In the genomic region with DNA sequence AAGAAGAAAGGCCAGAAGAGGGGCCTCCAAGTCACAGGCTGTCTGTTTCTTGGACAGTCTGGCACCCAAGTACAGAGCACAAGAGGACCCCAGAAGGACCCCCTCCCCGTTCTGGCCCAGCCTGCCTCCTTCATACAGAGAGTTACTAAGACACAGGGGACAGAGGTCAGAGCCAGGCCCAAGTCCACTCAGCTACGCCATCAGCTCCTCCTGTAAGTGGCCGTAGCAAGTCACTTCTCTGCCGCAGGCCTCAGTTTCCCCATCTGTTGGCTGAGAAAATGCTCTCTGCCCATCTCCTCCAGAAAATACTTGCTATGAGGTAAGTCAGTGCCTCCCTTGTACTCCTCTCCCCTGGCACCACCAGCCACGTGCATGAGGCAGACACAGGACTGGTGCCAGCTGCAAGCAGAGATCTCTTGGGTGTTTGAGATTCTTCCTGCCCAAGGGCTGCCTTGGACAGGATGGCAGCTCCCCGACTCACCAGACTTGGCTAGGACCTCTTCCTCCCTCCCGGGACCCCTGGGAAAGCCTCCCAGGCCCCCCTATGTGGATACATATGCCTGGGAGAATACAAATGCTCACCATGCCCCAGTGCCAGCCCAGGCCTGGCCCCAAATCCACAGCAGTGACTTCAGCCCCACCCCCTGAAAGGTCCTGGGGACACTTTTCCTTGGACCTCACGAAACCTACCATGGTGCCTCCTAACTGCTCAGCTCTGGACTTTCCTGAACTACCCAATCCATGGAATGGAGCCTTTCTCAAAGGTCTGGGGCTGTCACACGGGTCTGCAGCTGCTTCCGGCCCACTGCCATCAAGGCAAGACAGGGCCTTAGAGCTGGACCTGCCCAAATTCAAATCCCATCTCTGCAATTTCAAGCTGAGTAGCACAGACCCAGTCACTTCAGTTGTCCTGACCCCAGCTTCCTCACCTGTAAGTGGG, we compare ENCODE assay signal across 9 cellular contexts. TPM values are rescaled to one million over a fixed set of nuclear protein-coding genes. Genes with fewer than 3 reads are reported as not detected.
DNase-seq lines count a peak whose midpoint lies in the region; ATAC-seq and TF ChIP-seq lines count a peak whose summit lies in the region.
"Had no signal": no experiment of that assay in that cellular context is flagged by ENCODE, and none has a peak within 500 bp of the region (broad histone marks: within the 10 kb centered on the region; RNA-seq: fewer than 3 reads in every experiment).

No MANE protein-coding gene starts in this region.

- CTCF ChIA-PET in MCF 10A (lab: Yijun Ruan, JAX): interaction anchor here (0.5 to 5.2 kb wide), 6 partner anchors 21 to 153 kb away, joined by 3 to 27 read pairs (median 4); no protein-coding TSS in a partner anchor

- no peak for TF ChIP-seq POLR2A in breast epithelium (IDR thresholded peaks at IDR 0.05)
- TF ChIP-seq POLR2A in adrenal gland (IDR thresholded peaks at IDR 0.05): no peak
- no peak for TF ChIP-seq POLR2A in tibial nerve (IDR thresholded peaks at IDR 0.05)

- 63 to 85% (median 67%) methylated on average over 8 to 10 of the region's 10 CpGs for WGBS in adrenal gland, 4 donors
- 52 to 58% methylated on average over 9 to 10 of the region's 10 CpGs for WGBS in tibial nerve, 2 donors

- H3K9ac ChIP-seq in mucosa of rectum (ENCODE audit: low read depth in 1 of 2, low read length in 2 of 2): peak overlapping the region; percentile 35 to 93

- DNase-seq in breast epithelium (ENCODE audit: low spot score in 2 of 2) (no peak), MCF 10A (ENCODE audit: unreplicated experiment) (no peak), adrenal gland (peak in 3 of 7 donors; percentile 51 to 67 (median 59)), tibial nerve (ENCODE audit: low spot score in 2 of 2) (no peak)
- no peak for DNase-seq in activated CD4-positive, alpha-beta T cell treated with anti-CD3 and anti-CD28 coated beads, Interleukin-2, amount 50 U/mL, for 48 hours

- ATAC-seq in HG03139 (IDR thresholded peaks at IDR 0.05; ENCODE audit: unreplicated experiment) (no peak), GM18517 (IDR thresholded peaks at IDR 0.05; ENCODE audit: unreplicated experiment) (no peak)

- H3K4me3 ChIP-seq in breast epithelium (peak overlapping the region in 2 of 3 donors; percentile 7 to 93), adrenal gland (no peak overlapping the region), mucosa of rectum (ENCODE audit: low read length in 2 of 2) (peak overlapping the region in 1 of 2 donors; percentile 94), tibial nerve (peak overlapping the region in 2 of 4 donors; percentile 30 to 76)
- H3K4me3 ChIP-seq: cardiac muscle cell had no signal

- H3K27me3 ChIP-seq in breast epithelium (no peaks in the 10 kb centered on the region), adrenal gland (no peaks in the 10 kb centered on the region), mucosa of rectum (ENCODE audit: control insufficient read depth in 2 of 2, insufficient read depth in 2 of 2, low read length in 2 of 2) (no peaks in the 10 kb centered on the region), tibial nerve (no peaks in the 10 kb centered on the region)
- H3K27me3 ChIP-seq: cardiac muscle cell had no signal

- BruUV-seq in MCF 10A (replicated peaks; lab: Mats Ljungman, UMichigan): no TSS peak

- H3K36me3 Mint-ChIP-seq in MCF 10A (ENCODE audit: insufficient read depth, unreplicated experiment): no peaks in the 10 kb centered on the region

- POLR2A ChIA-PET in MCF 10A (lab: Yijun Ruan, JAX): interaction anchor here (0.7 to 6.1 kb wide), 3 partner anchors 10 to 60 kb away, joined by 3 to 86 read pairs (median 3); no protein-coding TSS in a partner anchor

- H3K27ac Mint-ChIP-seq in MCF 10A (ENCODE audit: low read depth, unreplicated experiment): no peak overlapping the region

- TF ChIP-seq CTCF in breast epithelium (IDR thresholded peaks at IDR 0.05): no peak
- no peak for TF ChIP-seq CTCF in MCF 10A (IDR thresholded peaks at IDR 0.05; ENCODE audit: unreplicated experiment)
- TF ChIP-seq CTCF in adrenal gland (IDR thresholded peaks at IDR 0.05): no peak
- no peak for TF ChIP-seq CTCF in tibial nerve (IDR thresholded peaks at IDR 0.05)

- H3K36me3 ChIP-seq in breast epithelium: no peaks in the 10 kb centered on the region
- no peaks in the 10 kb centered on the region for H3K36me3 ChIP-seq in adrenal gland (replicated peaks in 1 of 2)
- H3K36me3 ChIP-seq in mucosa of rectum (ENCODE audit: control insufficient read depth in 2 of 2, insufficient read depth in 2 of 2, low read length in 2 of 2): peaks cover 0 to 8% of the 10 kb centered on the region in 2 donors
- H3K36me3 ChIP-seq in tibial nerve: no peaks in the 10 kb centered on the region
- H3K36me3 ChIP-seq: cardiac muscle cell had no signal

- intact Hi-C loops in breast epithelium (cut with DNase I; ENCODE audit: low total_unique reads) (loop anchor here (10.0 kb wide), 1 partner anchor 109 kb away; no protein-coding TSS in a partner anchor), MCF 10A (cut with micrococcal nuclease) (no loop called here), adrenal gland (cut with DNase I) (loop anchor here in 1 of 2 donors (5.0 kb wide), 1 partner anchor 33 kb away; no protein-coding TSS in a partner anchor)

- no peaks in the 10 kb centered on the region for H3K9me3 Mint-ChIP-seq in MCF 10A (ENCODE audit: unreplicated experiment)

- no peak overlapping the region for H3K4me3 Mint-ChIP-seq in MCF 10A (ENCODE audit: unreplicated experiment)

- peaks cover 31 to 69% of the 10 kb centered on the region in 2 donors for H3K4me1 ChIP-seq in breast epithelium
- peaks cover 79 to 92% of the 10 kb centered on the region in 2 donors for H3K4me1 ChIP-seq in adrenal gland (replicated peaks in 1 of 2)
- H3K4me1 ChIP-seq in mucosa of rectum (ENCODE audit: control insufficient read depth in 2 of 2, insufficient read depth in 2 of 2, low read length in 2 of 2): peaks cover 85 to 86% of the 10 kb centered on the region in 2 donors
- peaks cover 0 to 92% (median 81%) of the 10 kb centered on the region in 4 donors for H3K4me1 ChIP-seq in tibial nerve

- no peaks in the 10 kb centered on the region for H3K27me3 Mint-ChIP-seq in MCF 10A (ENCODE audit: insufficient read depth, unreplicated experiment)

- peak overlapping the region; percentile 98 to 99 for H3K27ac ChIP-seq in breast epithelium
- H3K27ac ChIP-seq in adrenal gland: peak overlapping the region in 4 of 5 donors; percentile 15 to 95 (median 91)
- H3K27ac ChIP-seq in mucosa of rectum (ENCODE audit: low read depth in 2 of 2, low read length in 2 of 2): peak overlapping the region; percentile 90 to 91
- H3K27ac ChIP-seq in tibial nerve: peak overlapping the region; percentile 88 to 99 (median 94)

- no peak for TF ChIP-seq EP300 in tibial nerve (IDR thresholded peaks at IDR 0.05)

- peaks cover 31% of the 10 kb centered on the region for H3K4me1 Mint-ChIP-seq in MCF 10A (ENCODE audit: insufficient read depth, unreplicated experiment)

- H3K9me3 ChIP-seq in breast epithelium (no peaks in the 10 kb centered on the region), adrenal gland (replicated peaks in 1 of 3) (no peaks in the 10 kb centered on the region), mucosa of rectum (ENCODE audit: control insufficient read depth in 2 of 2, low read length in 2 of 2) (no peaks in the 10 kb centered on the region), tibial nerve (no peaks in the 10 kb centered on the region)

RNA-seq across cellular contexts. Expression of a gene that starts 5.1 kb away (rescaled TPM):
- 10 to 100 TPM in 2 of 3 donors, 1 to 10 TPM in 1; 7.7 to 32.1 (median 19.7) TPM for total RNA-seq in breast epithelium
- total RNA-seq in MCF 10A (2022): 17.5 and 23.9 TPM in 2 replicates
- 100 to 1,000 TPM in 2 of 8 donors, 10 to 100 TPM in 6; 35.6 to 179 (median 72.0) TPM for total RNA-seq in adrenal gland
- 10 to 100 TPM; 24.5 to 49.5 (median 32.6) TPM for polyA plus RNA-seq in adrenal gland
- 10 to 100 TPM; 33.9 to 53.8 (median 50.2) TPM for total RNA-seq in tibial nerve

RNA-seq across cellular contexts. Expression of a gene that starts 38.0 kb away (rescaled TPM):
- total RNA-seq in breast epithelium (10 to 100 TPM; 10.6 to 17.4 (median 17.1) TPM), MCF 10A (2022) (41.5 and 41.8 TPM in 2 replicates), adrenal gland (10 to 100 TPM; 18.4 to 46.8 (median 31.4) TPM), tibial nerve (10 to 100 TPM in 3 of 4 donors, 1 to 10 TPM in 1; 9.0 to 21.9 (median 14.7) TPM)
- polyA plus RNA-seq in adrenal gland: 10 to 100 TPM; 32.9 to 36.5 (median 35.6) TPM

RNA-seq across cellular contexts. Expression of a gene that starts 45.1 kb away (rescaled TPM):
- total RNA-seq in breast epithelium (10 to 100 TPM in 1 of 3 donors, 1 to 10 TPM in 2; 2.2 to 10.1 (median 5.2) TPM), MCF 10A (2022) (4.0 and 5.7 TPM in 2 replicates), adrenal gland (1 to 10 TPM in 2 of 8 donors, under 1 TPM in 3, not detected in 3; 0.19 to 2.3 (median 0.83) TPM), tibial nerve (under 1 TPM in 1 of 4 donors, not detected in 3; 0.59 TPM)
- polyA plus RNA-seq in adrenal gland: 1 to 10 TPM in 1 of 3 donors, under 1 TPM in 2; 0.22 to 1.5 (median 0.54) TPM

RNA-seq across cellular contexts. Expression of a gene that starts 58.8 kb away (rescaled TPM):
- 10 to 100 TPM; 17.6 to 44.6 (median 24.0) TPM for total RNA-seq in breast epithelium
- total RNA-seq in MCF 10A (2022): 36.3 and 39.5 TPM in 2 replicates
- total RNA-seq in adrenal gland: 10 to 100 TPM in 7 of 8 donors, 1 to 10 TPM in 1; 8.7 to 65.7 (median 24.7) TPM
- 1 to 10 TPM; 5.3 to 9.2 (median 8.6) TPM for polyA plus RNA-seq in adrenal gland
- 10 to 100 TPM; 23.9 to 70.5 (median 37.0) TPM for total RNA-seq in tibial nerve

Comparison
In these comparisons a context has a peak if more than half of its experiments do, and no peak if none do; other contexts are left out.
1. H3K4me3 ChIP-seq: peak in breast epithelium (2 of 3); none in adrenal gland (0 of 4).
2. Peak in every context shown above with its lines, with median percentiles within 50 percentile points of each other: H3K27ac ChIP-seq.